In genomic region chr20:15297059-15297875, GRCh38 we compare ENCODE assay signal across 17 cellular contexts.
A peak's percentile ranks its signal among the peaks of the same experiment; 100 is the strongest.
DNase-seq lines count a peak whose midpoint lies in the region; ATAC-seq and TF ChIP-seq lines count a peak whose summit lies in the region.
"Had no signal": no experiment of that assay in that cellular context is flagged by ENCODE, and none has a peak within 500 bp of the region (broad histone marks: within the 10 kb centered on the region; RNA-seq: fewer than 3 reads in every experiment).

No MANE protein-coding gene starts in this region.

- no peak overlapping the region for H3K9ac ChIP-seq in mesenchymal stem cell (ENCODE audit: low read length)

- DNase-seq in NCI-H2196 (lab: John Stamatoyannopoulos, UW; ENCODE audit: unreplicated experiment) = peak; percentile 56
- DNase-seq in NCI-H2196 treated with DMSO at 0.1 percent for 48 hours (lab: John Stamatoyannopoulos, UW; ENCODE audit: unreplicated experiment) = no peak
- DNase-seq in NCI-H69 (lab: John Stamatoyannopoulos, UW) = peak; percentile 93
- DNase-seq in hepatocyte (ENCODE audit: low spot score) = peak; percentile 40
- DNase-seq in mesenchymal stem cell = no peak
- DNase-seq in HUDEP-2 (lab: John Stamatoyannopoulos, UW; ENCODE audit: unreplicated experiment in 76 of 76) = no peak
- DNase-seq in glutamatergic neuron = no peak
- DNase-seq: activated CD8-positive, alpha-beta T cell treated with anti-CD3 and anti-CD28 coated beads, Interleukin-2, amount 10 ng/mL, durations not matched to agents 7 days and 5 days; activated gamma-delta T cell treated with Interleukin-2 at 50 U/mL for 16 hours; H7; Kasumi-1; midbrain; occipital lobe had no signal

- H3K4me1 ChIP-seq in hepatocyte (ENCODE audit: insufficient read depth) = no peaks in the 10 kb centered on the region
- no peaks in the 10 kb centered on the region for H3K4me1 ChIP-seq in mesenchymal stem cell (ENCODE audit: control insufficient read depth, insufficient read depth, low read depth, low read length)

- H3K27ac Mint-ChIP-seq in glutamatergic neuron (ENCODE audit: unreplicated experiment) = no peak overlapping the region
- H3K27ac Mint-ChIP-seq: activated CD8-positive, alpha-beta T cell treated with anti-CD3 and anti-CD28 coated beads, Interleukin-2, amount 10 ng/mL, durations not matched to agents 7 days and 5 days; stimulated activated naive CD8-positive, alpha-beta T cell treated with anti-CD3 and anti-CD28 coated beads, Interleukin-15, Interleukin-2, amounts not matched to agents 100 ng/mL and 50 ng/mL, for 24 hours had no signal

- no peaks in the 10 kb centered on the region for H3K9me2 ChIP-seq in hepatocyte (replicated peaks; ENCODE audit: insufficient read depth)

- no peak overlapping the region for H2AK5ac ChIP-seq in mesenchymal stem cell (ENCODE audit: low read length, severe bottlenecking)

- H4K91ac ChIP-seq in mesenchymal stem cell (ENCODE audit: low read length) = no peak overlapping the region

- no peaks in the 10 kb centered on the region for H4K20me1 ChIP-seq in hepatocyte (ENCODE audit: insufficient read depth, poor library complexity, severe bottlenecking)

- H3K36me3 Mint-ChIP-seq in glutamatergic neuron (ENCODE audit: unreplicated experiment) = no peaks in the 10 kb centered on the region

- no peaks in the 10 kb centered on the region for H3K79me2 ChIP-seq in hepatocyte

- no peak overlapping the region for H2BK5ac ChIP-seq in mesenchymal stem cell (ENCODE audit: low read depth, low read length, poor library complexity, severe bottlenecking)

- no peak overlapping the region for H3K4me3 ChIP-seq in hepatocyte
- no peak overlapping the region for H3K4me3 ChIP-seq in mesenchymal stem cell (ENCODE audit: insufficient read depth in 1 of 2, low read depth in 1 of 2, low read length in 2 of 2)
- H3K4me3 ChIP-seq: dorsolateral prefrontal cortex, smooth muscle cell had no signal

- no peak overlapping the region for H3K4me3 Mint-ChIP-seq in glutamatergic neuron (ENCODE audit: unreplicated experiment)
- H3K4me3 Mint-ChIP-seq: activated CD8-positive, alpha-beta T cell treated with anti-CD3 and anti-CD28 coated beads, Interleukin-2, amount 10 ng/mL, durations not matched to agents 7 days and 5 days; stimulated activated naive CD8-positive, alpha-beta T cell treated with anti-CD3 and anti-CD28 coated beads, Interleukin-15, Interleukin-2, amounts not matched to agents 100 ng/mL and 50 ng/mL, for 24 hours had no signal

- no peaks in the 10 kb centered on the region for H3K27me3 ChIP-seq in hepatocyte
- no peaks in the 10 kb centered on the region for H3K27me3 ChIP-seq in mesenchymal stem cell (ENCODE audit: control insufficient read depth in 1 of 2, insufficient read depth in 1 of 2, low read length in 2 of 2)
- H3K27me3 ChIP-seq: dorsolateral prefrontal cortex had no signal

- no peaks in the 10 kb centered on the region for H3K79me1 ChIP-seq in mesenchymal stem cell (replicated peaks; ENCODE audit: low read length, poor library complexity, severe bottlenecking)

- WGBS in hepatocyte (ENCODE audit: low lambda C conversion rate, missing lambda C conversion rate) = 76% methylated on average over 5 of the region's 5 CpGs
- WGBS in mesenchymal stem cell = 44% methylated on average over 2 of the region's 5 CpGs

- TF ChIP-seq CTCF in hepatocyte (IDR thresholded peaks at IDR 0.05; ENCODE audit: poor library complexity) (no peak), glutamatergic neuron (IDR thresholded peaks at IDR 0.05; ENCODE audit: partially characterized antibody, unreplicated experiment) (no peak)

- H2BK120ac ChIP-seq in mesenchymal stem cell (ENCODE audit: low read depth, low read length) = no peak overlapping the region

- no peaks in the 10 kb centered on the region for H3K9me3 Mint-ChIP-seq in glutamatergic neuron (ENCODE audit: unreplicated experiment)
- H3K9me3 Mint-ChIP-seq: stimulated activated naive CD8-positive, alpha-beta T cell treated with anti-CD3 and anti-CD28 coated beads, Interleukin-15, Interleukin-2, amounts not matched to agents 100 ng/mL and 50 ng/mL, for 24 hours had no signal

- no peak overlapping the region for H2BK12ac ChIP-seq in mesenchymal stem cell (ENCODE audit: low read length in 2 of 2)

- no peak overlapping the region for H3K4ac ChIP-seq in mesenchymal stem cell (ENCODE audit: low read depth in 1 of 2, low read length in 2 of 2)

- H3K27me3 Mint-ChIP-seq in glutamatergic neuron (ENCODE audit: unreplicated experiment) = no peaks in the 10 kb centered on the region
- H3K27me3 Mint-ChIP-seq: stimulated activated naive CD8-positive, alpha-beta T cell treated with anti-CD3 and anti-CD28 coated beads, Interleukin-15, Interleukin-2, amounts not matched to agents 100 ng/mL and 50 ng/mL, for 24 hours had no signal

- ATAC-seq in HG03196 (IDR thresholded peaks at IDR 0.05; ENCODE audit: unreplicated experiment) = no peak
- ATAC-seq: activated CD8-positive, alpha-beta T cell treated with anti-CD3 and anti-CD28 coated beads, Interleukin-2, amount 10 ng/mL, durations not matched to agents 7 days and 5 days had no signal

- H3K4me2 ChIP-seq in hepatocyte (no peak overlapping the region), mesenchymal stem cell (ENCODE audit: low read length, poor library complexity, severe bottlenecking) (no peak overlapping the region)
- H3K4me2 ChIP-seq: smooth muscle cell had no signal

- H3K18ac ChIP-seq in mesenchymal stem cell (ENCODE audit: low read depth in 1 of 2, low read length in 2 of 2) = no peak overlapping the region

- no peak overlapping the region for H4K8ac ChIP-seq in mesenchymal stem cell (ENCODE audit: low read length)

- no peak overlapping the region for H2AFZ ChIP-seq in hepatocyte
- no peak overlapping the region for H2AFZ ChIP-seq in mesenchymal stem cell (ENCODE audit: low read depth, low read length)

- H3K27ac ChIP-seq in hepatocyte (peak overlapping the region; percentile 3), mesenchymal stem cell (ENCODE audit: low read length, poor library complexity, severe bottlenecking) (no peak overlapping the region)
- H3K27ac ChIP-seq: dorsolateral prefrontal cortex had no signal

- no peak overlapping the region for H3K14ac ChIP-seq in mesenchymal stem cell (ENCODE audit: low read length in 2 of 2)

- no peak overlapping the region for H3K23ac ChIP-seq in mesenchymal stem cell (ENCODE audit: low read length in 2 of 2)

- H2BK15ac ChIP-seq in mesenchymal stem cell (ENCODE audit: low read depth, poor library complexity, severe bottlenecking) = no peak overlapping the region

- H3K36me3 ChIP-seq in hepatocyte (replicated peaks; ENCODE audit: insufficient read depth, low read depth) (no peaks in the 10 kb centered on the region), mesenchymal stem cell (ENCODE audit: control insufficient read depth in 1 of 2, insufficient read depth in 2 of 2, low read depth in 1 of 2, low read length in 2 of 2) (no peaks in the 10 kb centered on the region)

- H3K4me1 Mint-ChIP-seq in glutamatergic neuron (ENCODE audit: low read depth, unreplicated experiment) = peaks cover 2% of the 10 kb centered on the region

- H3K9me3 ChIP-seq in hepatocyte (ENCODE audit: low read depth) = no peaks in the 10 kb centered on the region
- no peaks in the 10 kb centered on the region for H3K9me3 ChIP-seq in mesenchymal stem cell (ENCODE audit: control insufficient read depth, low read length)

Comparison
In these comparisons a context has a peak if more than half of its experiments do, and no peak if none do; other contexts are left out.
1. DNase-seq: peak in NCI-H2196 (single experiment), NCI-H69 (single experiment) and hepatocyte (single experiment); none in NCI-H2196 treated with DMSO at 0.1 percent for 48 hours (single experiment), mesenchymal stem cell (single experiment), HUDEP-2 (0 of 76) and glutamatergic neuron (single experiment).